9 cellular contexts compared by ENCODE assay signal in genomic region chr4:147480502-147480890, GRCh38. TPM values are rescaled to one million over a fixed set of nuclear protein-coding genes. Genes with fewer than 3 reads are reported as not detected.
DNase-seq lines count a peak whose midpoint lies in the region; ATAC-seq and TF ChIP-seq lines count a peak whose summit lies in the region.
"Had no signal": no experiment of that assay in that cellular context is flagged by ENCODE, and none has a peak within 500 bp of the region (broad histone marks: within the 10 kb centered on the region; RNA-seq: fewer than 3 reads in every experiment).

No MANE protein-coding gene starts in this region.

- intact Hi-C loops in esophagus muscularis mucosa (cut with DNase I) (no loop called here), transverse colon (cut with DNase I; ENCODE audit: low total_unique reads) (no loop called here)

- TF ChIP-seq EP300 in esophagus muscularis mucosa (IDR thresholded peaks at IDR 0.05) (no peak), transverse colon (IDR thresholded peaks at IDR 0.05; ENCODE audit: low read depth) (no peak)

- H3K27me3 ChIP-seq in Peyer's patch = no peaks in the 10 kb centered on the region
- peaks cover 0 to 36% (median 5%) of the 10 kb centered on the region in 4 donors for H3K27me3 ChIP-seq in esophagus muscularis mucosa
- H3K27me3 ChIP-seq in muscle layer of duodenum (ENCODE audit: low read depth, low read length) = no peaks in the 10 kb centered on the region
- H3K27me3 ChIP-seq in transverse colon = peaks cover 29% of the 10 kb centered on the region

- H3K27ac ChIP-seq in Peyer's patch (peak overlapping the region in 2 of 4 donors; percentile 35 to 55), esophagus muscularis mucosa (replicated peaks in 1 of 4) (peak overlapping the region in 3 of 4 donors; percentile 37 to 49 (median 47)), muscle layer of duodenum (ENCODE audit: low read length) (no peak overlapping the region), transverse colon (peak overlapping the region in 3 of 4 donors; percentile 34 to 58 (median 55))
- H3K27ac ChIP-seq: KMS-11 had no signal

- WGBS in esophagus muscularis mucosa = 59% methylated on average over 11 of the region's 11 CpGs
- 67 to 81% methylated on average over 1 to 11 of the region's 11 CpGs for WGBS in transverse colon (ENCODE audit: low coverage in 1 of 2), 2 donors

- H3K4me1 ChIP-seq in Peyer's patch = no peaks in the 10 kb centered on the region
- H3K4me1 ChIP-seq in esophagus muscularis mucosa = peaks cover 0 to 14% (median 10%) of the 10 kb centered on the region in 4 donors
- H3K4me1 ChIP-seq in muscle layer of duodenum (ENCODE audit: control insufficient read depth in 1 of 2, insufficient read depth in 2 of 2, low read length in 2 of 2) = no peaks in the 10 kb centered on the region
- H3K4me1 ChIP-seq in transverse colon = peaks cover 0 to 5% (median 2%) of the 10 kb centered on the region in 4 donors

- ATAC-seq in GM18498 (IDR thresholded peaks at IDR 0.05; ENCODE audit: unreplicated experiment) = no peak

- in situ Hi-C loops in transverse colon (cut with MboI; ENCODE audit: low pct_ligation_motif_present in 1 of 4, low pct_unique_long_range_greater_than_20kb in 1 of 4, low sequenced_read_pairs in 3 of 4) = no loop called here

- DNase-seq in Peyer's patch (no peak), esophagus muscularis mucosa (ENCODE audit: extremely low spot score) (no peak), transverse colon (no peak), midbrain (lab: John Stamatoyannopoulos, UW) (no peak)
- no peak for DNase-seq in activated CD4-positive, alpha-beta T cell treated with anti-CD3 and anti-CD28 coated beads for 48 hours
- DNase-seq: activated gamma-delta T cell had no signal

- H3K9me3 ChIP-seq in Peyer's patch = no peaks in the 10 kb centered on the region
- H3K9me3 ChIP-seq in esophagus muscularis mucosa = no peaks in the 10 kb centered on the region
- no peaks in the 10 kb centered on the region for H3K9me3 ChIP-seq in muscle layer of duodenum (ENCODE audit: control insufficient read depth in 1 of 2, low read length in 2 of 2)
- no peaks in the 10 kb centered on the region for H3K9me3 ChIP-seq in transverse colon

- H3K36me3 ChIP-seq in Peyer's patch (no peaks in the 10 kb centered on the region), esophagus muscularis mucosa (no peaks in the 10 kb centered on the region), muscle layer of duodenum (ENCODE audit: control insufficient read depth in 1 of 2, insufficient read depth in 2 of 2, low read length in 2 of 2) (no peaks in the 10 kb centered on the region), transverse colon (no peaks in the 10 kb centered on the region)

- no peak for TF ChIP-seq CTCF in Peyer's patch (IDR thresholded peaks at IDR 0.05)
- TF ChIP-seq CTCF in esophagus muscularis mucosa (IDR thresholded peaks at IDR 0.05) = no peak
- TF ChIP-seq CTCF in transverse colon (IDR thresholded peaks at IDR 0.05) = no peak

- TF ChIP-seq POLR2A in Peyer's patch (IDR thresholded peaks at IDR 0.05) (no peak), esophagus muscularis mucosa (IDR thresholded peaks at IDR 0.05; ENCODE audit: low read depth) (no peak), transverse colon (IDR thresholded peaks at IDR 0.05) (no peak)

- H3K4me3 ChIP-seq in Peyer's patch (peak overlapping the region in 3 of 4 donors; percentile 16 to 46 (median 42)), esophagus muscularis mucosa (peak overlapping the region; percentile 50 to 60 (median 50)), muscle layer of duodenum (ENCODE audit: low read depth in 1 of 2, low read length in 2 of 2) (peak overlapping the region; percentile 42 to 74), transverse colon (peak overlapping the region in 3 of 4 donors; percentile 26 to 49 (median 30))

RNA-seq across cellular contexts. Expression of gene EDNRA, which starts 0.4 kb away (rescaled TPM):
- total RNA-seq in Peyer's patch = 1 to 10 TPM in 2 of 4 donors, under 1 TPM in 2; 0.38 to 7.4 (median 1.6) TPM
- total RNA-seq in esophagus muscularis mucosa = 1 to 10 TPM in 3 of 4 donors, under 1 TPM in 1; 0.83 to 8.0 (median 3.9) TPM
- 1 to 10 TPM in 2 of 4 donors, under 1 TPM in 1, not detected in 1; 0.55 to 3.8 (median 1.1) TPM for total RNA-seq in transverse colon
